1 cellular context compared by ENCODE assay signal in genomic region chr12:71730936-71731335, GRCh38.
TF ChIP-seq lines count a peak whose summit lies in the region.

No MANE protein-coding gene starts in this region.

TF ChIP-seq in HCT116, 20 proteins besides CTCF, POLR2A, EP300 and RAD21 (continued from another document):
- TF ChIP-seq, protein P1, sequence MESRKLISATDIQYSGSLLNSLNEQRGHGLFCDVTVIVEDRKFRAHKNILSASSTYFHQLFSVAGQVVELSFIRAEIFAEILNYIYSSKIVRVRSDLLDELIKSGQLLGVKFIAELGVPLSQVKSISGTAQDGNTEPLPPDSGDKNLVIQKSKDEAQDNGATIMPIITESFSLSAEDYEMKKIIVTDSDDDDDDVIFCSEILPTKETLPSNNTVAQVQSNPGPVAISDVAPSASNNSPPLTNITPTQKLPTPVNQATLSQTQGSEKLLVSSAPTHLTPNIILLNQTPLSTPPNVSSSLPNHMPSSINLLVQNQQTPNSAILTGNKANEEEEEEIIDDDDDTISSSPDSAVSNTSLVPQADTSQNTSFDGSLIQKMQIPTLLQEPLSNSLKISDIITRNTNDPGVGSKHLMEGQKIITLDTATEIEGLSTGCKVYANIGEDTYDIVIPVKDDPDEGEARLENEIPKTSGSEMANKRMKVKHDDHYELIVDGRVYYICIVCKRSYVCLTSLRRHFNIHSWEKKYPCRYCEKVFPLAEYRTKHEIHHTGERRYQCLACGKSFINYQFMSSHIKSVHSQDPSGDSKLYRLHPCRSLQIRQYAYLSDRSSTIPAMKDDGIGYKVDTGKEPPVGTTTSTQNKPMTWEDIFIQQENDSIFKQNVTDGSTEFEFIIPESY (IDR thresholded peaks at IDR 0.05; ENCODE audit: extremely low read depth, insufficient replicate concordance, low read length): no peak
- no peak for TF ChIP-seq EZH2phosphoT487 (IDR thresholded peaks at IDR 0.05; ENCODE audit: borderline replicate concordance)
- no peak for TF ChIP-seq MAX (IDR thresholded peaks at IDR 0.05)
- no peak for TF ChIP-seq CEBPB (IDR thresholded peaks at IDR 0.05; ENCODE audit: low read depth)
- TF ChIP-seq REST (IDR thresholded peaks at IDR 0.05; ENCODE audit: low read depth): no peak
- TF ChIP-seq EGR1 (IDR thresholded peaks at IDR 0.05; ENCODE audit: low read depth): no peak
- TF ChIP-seq EZH2 (IDR thresholded peaks at IDR 0.05): no peak
TF ChIP-seq in HCT116: peak in this region for 0.
